In the genomic region with DNA sequence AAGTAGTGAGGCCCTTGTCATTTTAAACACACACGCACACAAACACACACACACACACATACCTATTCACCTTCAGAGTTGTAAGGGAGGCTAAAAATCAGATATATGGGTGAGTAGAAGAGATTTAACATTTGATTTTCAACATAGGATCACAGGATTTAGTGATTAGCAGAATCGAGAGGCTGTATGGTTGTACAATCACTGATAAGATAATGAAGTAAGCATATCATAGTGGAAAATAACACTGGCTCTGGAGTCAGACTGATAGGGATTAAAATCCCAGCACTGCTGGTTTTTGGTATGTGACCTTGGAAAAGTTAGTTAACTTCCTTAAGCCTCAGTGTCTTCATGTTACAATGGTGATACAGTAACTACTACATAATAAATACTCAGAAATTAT, we compare ENCODE assay signal across 21 cellular contexts. TPM values are rescaled to one million over a fixed set of nuclear protein-coding genes. Genes with fewer than 3 reads are reported as not detected.
"Had no signal": no experiment of that assay in that cellular context is flagged by ENCODE, and none has a peak within 500 bp of the region (broad histone marks: within the 10 kb centered on the region; RNA-seq: fewer than 3 reads in every experiment).

No MANE protein-coding gene starts in this region.

- H3K36me3 Mint-ChIP-seq: naive B cell, T-cell had no signal

- DNase-seq: activated B cell treated with CpG ODN at 0.5 μM for 24 hours; activated CD4-positive, alpha-beta memory T cell treated with anti-CD3 and anti-CD28 coated beads, Interleukin-2, amount 10 ng/mL, durations not matched to agents 7 days and 5 days; activated CD4-positive, alpha-beta T cell treated with anti-CD3 and anti-CD28 coated beads for 48 hours; activated CD8-positive, alpha-beta memory T cell treated with anti-CD3 and anti-CD28 coated beads, Interleukin-2, amount 10 ng/mL, durations not matched to agents 7 days and 5 days; activated naive CD4-positive, alpha-beta T cell treated with anti-CD3 and anti-CD28 coated beads for 36 hours; anterior cingulate cortex; effector CD4-positive, alpha-beta T cell; esophagus squamous epithelium; foreskin fibroblast; glutamatergic neuron; hypothalamus; naive B cell; stimulated activated CD4-positive, alpha-beta T cell treated with anti-CD3 and anti-CD28 coated beads, Interleukin-2, amount 100 ng/mL, for 24 hours; stimulated activated naive CD4-positive, alpha-beta T cell treated with Interleukin-2 at 50 U/mL for 16 hours; substantia nigra; T-cell had no signal

- H3K4me1 Mint-ChIP-seq: activated B cell treated with CpG ODN at 0.5 μM for 24 hours; activated CD4-positive, alpha-beta memory T cell treated with anti-CD3 and anti-CD28 coated beads, Interleukin-2, amount 10 ng/mL, durations not matched to agents 7 days and 5 days; activated CD8-positive, alpha-beta memory T cell treated with anti-CD3 and anti-CD28 coated beads, Interleukin-2, amount 10 ng/mL, durations not matched to agents 7 days and 5 days; T-cell had no signal

- H3K4me3 ChIP-seq: lung had no signal

- H3K4me3 Mint-ChIP-seq: activated B cell treated with CpG ODN at 0.5 μM for 24 hours; activated CD4-positive, alpha-beta memory T cell treated with anti-CD3 and anti-CD28 coated beads, Interleukin-2, amount 10 ng/mL, durations not matched to agents 7 days and 5 days; activated CD8-positive, alpha-beta memory T cell treated with anti-CD3 and anti-CD28 coated beads, Interleukin-2, amount 10 ng/mL, durations not matched to agents 7 days and 5 days; activated naive CD4-positive, alpha-beta T cell treated with anti-CD3 and anti-CD28 coated beads for 36 hours; naive B cell; T-cell had no signal

- ATAC-seq: activated CD8-positive, alpha-beta memory T cell treated with anti-CD3 and anti-CD28 coated beads, Interleukin-2, amount 10 ng/mL, durations not matched to agents 7 days and 5 days; left lobe of liver; T-cell had no signal

- H3K27me3 ChIP-seq: esophagus squamous epithelium, neutrophil, tibial nerve had no signal

- H3K9me3 Mint-ChIP-seq: activated B cell treated with CpG ODN at 0.5 μM for 24 hours; activated CD4-positive, alpha-beta memory T cell treated with anti-CD3 and anti-CD28 coated beads, Interleukin-2, amount 10 ng/mL, durations not matched to agents 7 days and 5 days; activated T-helper 2 cell treated with anti-CD3 and anti-CD28 coated beads, Interferon-gamma antibody, Interleukin-2, Interleukin-4, amounts not matched to agents 10 μg/mL and 5 μg/mL and 100 μg/mL, durations not matched to agents 14 hours and 24 hours and 36 hours; T-cell had no signal

- H3K27me3 Mint-ChIP-seq: activated B cell treated with CpG ODN at 0.5 μM for 24 hours; activated CD4-positive, alpha-beta memory T cell treated with anti-CD3 and anti-CD28 coated beads, Interleukin-2, amount 10 ng/mL, durations not matched to agents 7 days and 5 days; activated CD8-positive, alpha-beta memory T cell treated with anti-CD3 and anti-CD28 coated beads, Interleukin-2, amount 10 ng/mL, durations not matched to agents 7 days and 5 days; naive B cell; T-cell had no signal

- H3K27ac ChIP-seq: esophagus squamous epithelium, neutrophil had no signal

- H3K9me3 ChIP-seq: esophagus squamous epithelium, neutrophil had no signal

- H3K27ac Mint-ChIP-seq: activated B cell treated with CpG ODN at 0.5 μM for 24 hours; activated CD4-positive, alpha-beta memory T cell treated with anti-CD3 and anti-CD28 coated beads, Interleukin-2, amount 10 ng/mL, durations not matched to agents 7 days and 5 days; activated CD8-positive, alpha-beta memory T cell treated with anti-CD3 and anti-CD28 coated beads, Interleukin-2, amount 10 ng/mL, durations not matched to agents 7 days and 5 days; activated naive CD4-positive, alpha-beta T cell treated with anti-CD3 and anti-CD28 coated beads for 36 hours; activated T-helper 2 cell treated with anti-CD3 and anti-CD28 coated beads, Interferon-gamma antibody, Interleukin-2, Interleukin-4, amounts not matched to agents 10 μg/mL and 5 μg/mL and 100 μg/mL, durations not matched to agents 14 hours and 24 hours and 36 hours; naive B cell; T-cell had no signal

- H3K36me3 ChIP-seq: esophagus squamous epithelium, neutrophil had no signal

RNA-seq across cellular contexts. Expression of gene RNF217, which starts 40.8 kb away (rescaled TPM):
- total RNA-seq: activated B cell treated with CpG ODN at 0.5 μM for 24 hours had no signal
